ENCODE assay signal across 8 cellular contexts in genomic region chr1:51519048-51519856, GRCh38. TPM values are rescaled to one million over a fixed set of nuclear protein-coding genes. Genes with fewer than 3 reads are reported as not detected.
DNase-seq lines count a peak whose midpoint lies in the region; ATAC-seq and TF ChIP-seq lines count a peak whose summit lies in the region.

Gene EPS15 (minus strand): TSS chr1:51519266. CDS start chr1:51519231, 35 bp downstream.

- peaks cover 5 to 8% of the 10 kb centered on the region in 2 experiments for H3K4me1 ChIP-seq in HCT116 (ENCODE audit: control insufficient read depth in 1 of 2, insufficient read depth in 2 of 2, low read length in 2 of 2)
- peaks cover 37% of the 10 kb centered on the region for H3K4me1 ChIP-seq in adipocyte (ENCODE audit: control insufficient read depth, insufficient read depth, low read length)
- peaks cover 4% of the 10 kb centered on the region for H3K4me1 ChIP-seq in parathyroid adenoma
- peaks cover 26 to 29% of the 10 kb centered on the region in 2 donors for H3K4me1 ChIP-seq in thyroid gland

- no peaks in the 10 kb centered on the region for H3K36me3 Mint-ChIP-seq in T-cell

- RAD21 ChIA-PET in HCT116 (lab: Charles Lee; ENCODE audit: low non-redundant PET in 1 of 2, low total read pairs in 2 of 2, uncharacterized antibody in 2 of 2, unreplicated experiment in 2 of 2), result no interaction called here

- H4K20me1 ChIP-seq in HCT116 (ENCODE audit: insufficient read depth), result no peaks in the 10 kb centered on the region

- peaks cover 55 to 60% (median 56%) of the 10 kb centered on the region in 3 donors for H3K4me1 Mint-ChIP-seq in T-cell

- H2AFZ ChIP-seq in HCT116 (ENCODE audit: low read depth, low read length, poor library complexity, severe bottlenecking), result peak within 1 kb of the TSS; percentile 48
- peak within 1 kb of the TSS; percentile 82 for H2AFZ ChIP-seq in parathyroid adenoma

- H3K9me3 Mint-ChIP-seq in T-cell, result no peaks in the 10 kb centered on the region

- DNase-seq in GM04504 (ENCODE audit: low read depth), result peak; percentile 58
- peak; percentile 72 for DNase-seq in HCT116 (ENCODE audit: low read depth, low spot score)
- peak; percentile 84 for DNase-seq in NAMALWA (ENCODE audit: low spot score)
- DNase-seq in T-cell, result peak; percentile 69 to 87 (median 82)
- DNase-seq in adipocyte (ENCODE audit: low read depth), result peak; percentile 93
- DNase-seq in Right ventricle myocardium superior, result peak; percentile 94
- peak; percentile 89 for DNase-seq in thyroid gland

- H3K9ac ChIP-seq in HCT116 (ENCODE audit: low read length) (peak within 1 kb of the TSS; percentile 82), adipocyte (ENCODE audit: low read length) (peak within 1 kb of the TSS; percentile 96), parathyroid adenoma (no peak within 1 kb of the TSS)

- no TSS peak for BruUV-seq in HCT116 (replicated peaks; lab: Mats Ljungman, UMichigan)

- peaks cover 43% of the 10 kb centered on the region for H3K79me2 ChIP-seq in HCT116 (ENCODE audit: insufficient read depth, low read length)
- H3K79me2 ChIP-seq in parathyroid adenoma, result peaks cover 5% of the 10 kb centered on the region

- POLR2A ChIA-PET in HCT116 (lab: Charles Lee) (interaction anchor here (1.1 kb wide), 1 partner anchor 187 kb away, joined by 3 read pairs; no protein-coding TSS in a partner anchor), T-cell (lab: Charles Lee) (interaction anchor here in 1 of 2 donors (0.7 kb wide), 1 partner anchor 1805 kb away, joined by 5 read pairs; no protein-coding TSS in a partner anchor)

- H3K36me3 ChIP-seq in HCT116 (ENCODE audit: control insufficient read depth in 1 of 2, insufficient read depth in 2 of 2, low read length in 2 of 2) (no peaks in the 10 kb centered on the region), adipocyte (ENCODE audit: control insufficient read depth, insufficient read depth, low read length, severe bottlenecking) (no peaks in the 10 kb centered on the region), parathyroid adenoma (ENCODE audit: control insufficient read depth, insufficient read depth, low read length) (no peaks in the 10 kb centered on the region), thyroid gland (no peaks in the 10 kb centered on the region)

- WGBS in thyroid gland, 2 donors, result 2 to 4% methylated on average over 8 to 19 of the region's 56 CpGs

- ATAC-seq in HCT116 (peak; percentile 88), T-cell (replicated peaks in 1 of 4) (peak; percentile 80 to 88 (median 86)), Right ventricle myocardium superior (ENCODE audit: poor library complexity) (peak; percentile 76)

- no peaks in the 10 kb centered on the region for H3K27me3 ChIP-seq in HCT116 (ENCODE audit: insufficient read depth, low read length)
- H3K27me3 ChIP-seq in adipocyte (replicated peaks; ENCODE audit: control insufficient read depth, insufficient read depth, low read length), result no peaks in the 10 kb centered on the region
- no peaks in the 10 kb centered on the region for H3K27me3 ChIP-seq in parathyroid adenoma (ENCODE audit: control insufficient read depth, insufficient read depth, low read length)
- H3K27me3 ChIP-seq in thyroid gland, result no peaks in the 10 kb centered on the region

- H3K4me2 ChIP-seq in HCT116 (ENCODE audit: low read length), result peak within 1 kb of the TSS; percentile 99
- H3K4me2 ChIP-seq in parathyroid adenoma (ENCODE audit: low read length), result peak within 1 kb of the TSS; percentile 94

- no peaks in the 10 kb centered on the region for H3K9me2 ChIP-seq in HCT116 (ENCODE audit: insufficient read depth)

- CTCF ChIA-PET in HCT116 (lab: Charles Lee) (no interaction called here), T-cell (lab: Charles Lee) (interaction anchor here in 1 of 2 donors (0.6 kb wide), 2 partner anchors 16 to 98 kb away, joined by 3 read pairs; partner anchors contain the start of gene OSBPL9)

- TF ChIP-seq CTCF in HCT116 (IDR thresholded peaks at IDR 0.05 in 2 of 3, conservative IDR thresholded peaks at IDR 0.05 in 1 of 3; ENCODE audit: borderline replicate concordance in 1 of 3, insufficient read depth in 1 of 3, low read depth in 2 of 3, low read length in 2 of 3), result no peak
- no peak for TF ChIP-seq CTCF in parathyroid adenoma (IDR thresholded peaks at IDR 0.05)
- TF ChIP-seq CTCF in thyroid gland (IDR thresholded peaks at IDR 0.05), result no peak

- peak within 1 kb of the TSS; percentile 78 to 82 for H3K4me3 ChIP-seq in HCT116 (replicated peaks in 1 of 2; ENCODE audit: low read depth in 1 of 2, low read length in 2 of 2)
- H3K4me3 ChIP-seq in adipocyte (ENCODE audit: low read length), result peak within 1 kb of the TSS; percentile 95
- peak within 1 kb of the TSS; percentile 87 for H3K4me3 ChIP-seq in parathyroid adenoma (ENCODE audit: low read depth, low read length)
- peak within 1 kb of the TSS; percentile 57 to 89 (median 75) for H3K4me3 ChIP-seq in thyroid gland (replicated peaks in 1 of 3)

- H3K27me3 Mint-ChIP-seq in T-cell, result no peaks in the 10 kb centered on the region

- intact Hi-C loops in HCT116 (cut with micrococcal nuclease) (no loop called here), Right ventricle myocardium superior (cut with DNase I) (loop anchor here (5.0 kb wide), 1 partner anchor 97 kb away; no protein-coding TSS in a partner anchor), thyroid gland (cut with DNase I) (no loop called here)

- peak within 1 kb of the TSS; percentile 91 to 99 (median 95) for H3K4me3 Mint-ChIP-seq in T-cell

- TF ChIP-seq POLR2A in HCT116 (IDR thresholded peaks at IDR 0.05; ENCODE audit: borderline replicate concordance, extremely low read depth, insufficient read depth, insufficient read length) (no peak), thyroid gland (IDR thresholded peaks at IDR 0.05) (peak in 1 of 2 donors; percentile 87)

- H3K9me3 ChIP-seq in HCT116 (ENCODE audit: control insufficient read depth in 1 of 2, insufficient read depth in 1 of 2, low read depth in 1 of 2, low read length in 2 of 2) (no peaks in the 10 kb centered on the region), adipocyte (ENCODE audit: control insufficient read depth, low read length) (no peaks in the 10 kb centered on the region), parathyroid adenoma (ENCODE audit: control insufficient read depth, low read length) (no peaks in the 10 kb centered on the region), thyroid gland (no peaks in the 10 kb centered on the region)

- TF ChIP-seq RAD21 in HCT116 (IDR thresholded peaks at IDR 0.05; ENCODE audit: low read depth), result 0 out of 2 replicates have a peak, but pooled peaks have one; percentile 6

- peak within 1 kb of the TSS; percentile 88 to 92 for H3K27ac Mint-ChIP-seq in T-cell

- peak within 1 kb of the TSS; percentile 86 for H3K27ac ChIP-seq in HCT116 (ENCODE audit: low read depth, low read length)
- peak within 1 kb of the TSS; percentile 67 for H3K27ac ChIP-seq in parathyroid adenoma
- peak within 1 kb of the TSS; percentile 88 to 94 (median 91) for H3K27ac ChIP-seq in thyroid gland

TF ChIP-seq in HCT116, 20 proteins besides CTCF, POLR2A, EP300 and RAD21 (continues in another document):
- TF ChIP-seq TCF7L2 (IDR thresholded peaks at IDR 0.05; ENCODE audit: borderline replicate concordance, extremely low read depth, insufficient read depth, insufficient read length) (no peak), ZBTB33 (IDR thresholded peaks at IDR 0.05; ENCODE audit: extremely low read depth, insufficient replicate concordance, low read length) (no peak), EZH2phosphoT487 (IDR thresholded peaks at IDR 0.05; ENCODE audit: borderline replicate concordance) (no peak), JUND (IDR thresholded peaks at IDR 0.05) (peak; percentile 91), SRF (IDR thresholded peaks at IDR 0.05; ENCODE audit: low read depth) (no peak), ZNF274 (IDR thresholded peaks at IDR 0.05; ENCODE audit: low read depth, low read length) (no peak), ELF1 (IDR thresholded peaks at IDR 0.05; ENCODE audit: borderline replicate concordance, low read depth) (no peak), SIN3A (IDR thresholded peaks at IDR 0.05; ENCODE audit: low read depth) (peak; percentile 65), SP1 (IDR thresholded peaks at IDR 0.05; ENCODE audit: low read depth) (peak; percentile 97), CBX3 (IDR thresholded peaks at IDR 0.05; ENCODE audit: low read depth) (peak; percentile 86), POLR2AphosphoS5 (IDR thresholded peaks at IDR 0.05; ENCODE audit: low read depth, low read length) (peak; percentile 83), FOSL1 (IDR thresholded peaks at IDR 0.05; ENCODE audit: low read depth) (no peak; the same call in 1 of the 2 replicates), MAX (IDR thresholded peaks at IDR 0.05) (peak; percentile 44), YY1 (IDR thresholded peaks at IDR 0.05; ENCODE audit: extremely low read depth, insufficient replicate concordance, low read depth, low read length) (peak; percentile 88), EZH2 (IDR thresholded peaks at IDR 0.05) (no peak), ZFX (IDR thresholded peaks at IDR 0.05) (peak; percentile 83)

RNA-seq across cellular contexts. Expression of gene EPS15, which starts in this region (rescaled TPM):
- total RNA-seq in HCT116 (2021; ENCODE audit: unreplicated experiment), result 41.2 TPM
- polyA plus RNA-seq in HCT116 (2012), result 18.1 and 18.6 TPM in 2 replicates
- 10 to 100 TPM; 61.0 to 76.1 (median 75.2) TPM for total RNA-seq in T-cell
- total RNA-seq in Right ventricle myocardium superior, result 72.5 TPM
- total RNA-seq in thyroid gland, result 100 to 1,000 TPM in 3 of 4 donors, 10 to 100 TPM in 1; 88.0 to 128 (median 102) TPM

Comparison
In these comparisons a context has a peak if more than half of its experiments do, and no peak if none do; other contexts are left out.
1. Peak in every context shown above with its lines: DNase-seq, ATAC-seq, H3K4me3 ChIP-seq and H3K27ac ChIP-seq.